9 cellular contexts compared by ENCODE assay signal in the genomic region with DNA sequence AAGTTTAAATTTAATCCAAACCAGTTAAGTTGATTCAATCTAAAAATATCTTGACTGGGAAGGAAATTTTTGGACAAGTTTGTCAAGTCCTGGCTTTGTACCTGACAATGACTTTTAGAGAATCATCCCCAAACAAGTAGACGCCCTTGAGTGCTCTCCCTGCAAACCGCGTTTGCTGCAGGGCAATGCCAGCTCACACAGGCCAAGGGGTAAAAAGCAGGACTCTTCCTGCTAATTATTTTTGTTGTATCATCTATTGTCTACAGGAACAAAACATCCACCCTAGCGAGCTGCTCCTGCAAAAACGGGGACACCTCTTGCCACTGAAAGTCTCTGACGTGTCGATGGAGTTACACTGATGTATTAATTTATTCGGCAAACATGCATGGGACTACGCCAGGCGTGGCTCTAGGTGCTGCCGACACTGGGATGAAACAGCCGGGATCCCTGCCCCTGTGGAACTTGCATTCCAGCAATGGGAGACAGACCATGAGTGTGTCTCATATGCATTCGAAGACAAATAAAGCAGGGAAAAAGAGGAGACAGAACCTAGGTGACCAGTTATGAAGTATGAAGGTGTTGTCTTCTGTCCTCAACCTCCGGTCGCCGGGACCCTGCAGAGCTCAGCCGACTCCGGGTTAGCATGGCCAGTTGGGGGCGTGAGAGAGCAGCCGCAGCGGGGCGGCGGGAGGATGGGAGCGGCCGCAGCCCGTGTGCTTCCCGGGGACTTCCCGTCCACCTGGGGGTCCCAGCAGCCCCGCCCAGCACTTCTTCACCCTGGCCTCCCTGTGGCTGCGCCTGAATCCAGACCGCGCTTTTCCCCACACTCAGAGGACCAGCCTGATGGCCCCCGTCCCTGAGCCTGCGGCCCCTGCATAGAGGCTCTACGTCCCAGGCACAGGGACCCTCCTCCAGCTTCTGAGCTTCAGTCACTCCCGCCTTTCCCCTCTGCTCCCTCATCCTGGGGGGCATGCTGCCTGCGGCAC. TPM values are rescaled to one million over a fixed set of nuclear protein-coding genes. Genes with fewer than 3 reads are reported as not detected.
DNase-seq lines count a peak whose midpoint lies in the region; ATAC-seq and TF ChIP-seq lines count a peak whose summit lies in the region.
"Had no signal": no experiment of that assay in that cellular context is flagged by ENCODE, and none has a peak within 500 bp of the region (broad histone marks: within the 10 kb centered on the region; RNA-seq: fewer than 3 reads in every experiment).

No MANE protein-coding gene starts in this region.

- no peaks in the 10 kb centered on the region for H3K27me3 ChIP-seq in WERI-Rb-1 (ENCODE audit: insufficient read depth, low read depth, severe bottlenecking)

- H3K27me3 Mint-ChIP-seq in neural crest cell (ENCODE audit: low read depth) = no peaks in the 10 kb centered on the region

- peaks cover 10% of the 10 kb centered on the region for H3K4me1 Mint-ChIP-seq in neural crest cell

- no peaks in the 10 kb centered on the region for H3K36me3 Mint-ChIP-seq in neural crest cell (ENCODE audit: low read depth)
- H3K36me3 Mint-ChIP-seq: CD4-positive, CD25-positive, alpha-beta regulatory T cell had no signal

- no peak overlapping the region for H3K27ac Mint-ChIP-seq in neural crest cell (ENCODE audit: unreplicated experiment)

- ATAC-seq in HG03039 (IDR thresholded peaks at IDR 0.05; ENCODE audit: unreplicated experiment) = no peak
- no peak for ATAC-seq in GM21526 (IDR thresholded peaks at IDR 0.05; ENCODE audit: low FRiP score, unreplicated experiment)

- no peaks in the 10 kb centered on the region for H3K9me3 Mint-ChIP-seq in neural crest cell

- peak; percentile 97 for TF ChIP-seq CTCF in WERI-Rb-1 (IDR thresholded peaks at IDR 0.05; ENCODE audit: low read depth, low read length)
- peak; percentile 67 for TF ChIP-seq CTCF in fibroblast of villous mesenchyme (IDR thresholded peaks at IDR 0.05; ENCODE audit: insufficient read depth, low read depth, low read length)
- TF ChIP-seq CTCF in neural crest cell (conservative IDR thresholded peaks at IDR 0.05) = peak; percentile 61

- H3K9me3 ChIP-seq in WERI-Rb-1 (ENCODE audit: severe bottlenecking) = no peaks in the 10 kb centered on the region

- H3K36me3 ChIP-seq in WERI-Rb-1 = no peaks in the 10 kb centered on the region

- no peak overlapping the region; the same call in 1 of the 2 replicates for H3K27ac ChIP-seq in WERI-Rb-1

- H3K4me3 ChIP-seq in WERI-Rb-1 (ENCODE audit: low read depth, low read length) (peak overlapping the region; percentile 41), fibroblast of villous mesenchyme (ENCODE audit: low read depth, low read length) (peak overlapping the region; percentile 42)

- H3K4me3 Mint-ChIP-seq in neural crest cell = no peak overlapping the region
- H3K4me3 Mint-ChIP-seq: CD4-positive, CD25-positive, alpha-beta regulatory T cell had no signal

- DNase-seq in activated CD4-positive, alpha-beta T cell treated with anti-CD3 and anti-CD28 coated beads for 48 hours = peak; percentile 69
- DNase-seq in activated CD4-positive, alpha-beta T cell treated with anti-CD3 and anti-CD28 coated beads for 1 hour = no peak
- DNase-seq in WERI-Rb-1 (peak; percentile 76), fibroblast of villous mesenchyme (ENCODE audit: low read depth) (no peak), neural crest cell (ENCODE audit: low read depth, low spot score) (peak; percentile 51), UCSD-AML1 (lab: John Stamatoyannopoulos, UW; ENCODE audit: unreplicated experiment) (no peak)
- DNase-seq: CD4-positive, CD25-positive, alpha-beta regulatory T cell had no signal

RNA-seq across cellular contexts. Expression of gene ID2, which starts 11.2 kb away (rescaled TPM):
- total RNA-seq in fibroblast of villous mesenchyme = 31.2 and 118 TPM in 2 replicates
- total RNA-seq in neural crest cell = 44.1 and 46.1 TPM in 2 replicates

Comparison
In these comparisons a context has a peak if more than half of its experiments do, and no peak if none do; other contexts are left out.
1. DNase-seq: peak in activated CD4-positive, alpha-beta T cell treated with anti-CD3 and anti-CD28 coated beads for 48 hours (single experiment), WERI-Rb-1 (single experiment) and neural crest cell (single experiment); none in activated CD4-positive, alpha-beta T cell treated with anti-CD3 and anti-CD28 coated beads for 1 hour (single experiment), fibroblast of villous mesenchyme (single experiment) and UCSD-AML1 (single experiment).
2. Peak in every context shown above with its lines, with median percentiles within 50 percentile points of each other: CTCF ChIP-seq.